ENCODE assay signal across 5 cellular contexts in the genomic region with DNA sequence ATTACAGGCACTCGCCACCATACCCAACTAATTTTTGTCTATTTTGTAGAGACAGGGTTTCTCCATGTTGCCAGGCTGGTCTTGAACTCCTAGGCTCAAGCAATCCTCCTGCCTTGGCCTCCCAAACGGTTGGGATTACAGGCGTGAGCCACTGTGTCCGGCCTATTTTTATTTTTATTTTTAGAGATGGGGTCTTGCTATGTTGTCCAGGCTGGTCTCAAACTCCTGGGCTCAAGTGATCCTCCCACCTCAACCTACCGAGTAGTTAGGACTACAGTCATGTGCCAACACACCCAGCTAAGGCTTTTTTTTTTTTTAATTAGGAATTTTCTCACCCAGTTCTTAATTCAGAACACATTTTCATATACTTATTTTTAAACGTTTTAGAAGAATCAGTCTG. TPM values are rescaled to one million over a fixed set of nuclear protein-coding genes. Genes with fewer than 3 reads are reported as not detected.
"Had no signal": no experiment of that assay in that cellular context is flagged by ENCODE, and none has a peak within 500 bp of the region (broad histone marks: within the 10 kb centered on the region; RNA-seq: fewer than 3 reads in every experiment).

No MANE protein-coding gene starts in this region.

RNA-seq across cellular contexts. Expression of a gene that starts 34.4 kb away (rescaled TPM):
- total RNA-seq: prostate gland, sigmoid colon, skeletal muscle tissue, temporal lobe, vagina had no signal
